8 cellular contexts compared by ENCODE assay signal in the genomic region with DNA sequence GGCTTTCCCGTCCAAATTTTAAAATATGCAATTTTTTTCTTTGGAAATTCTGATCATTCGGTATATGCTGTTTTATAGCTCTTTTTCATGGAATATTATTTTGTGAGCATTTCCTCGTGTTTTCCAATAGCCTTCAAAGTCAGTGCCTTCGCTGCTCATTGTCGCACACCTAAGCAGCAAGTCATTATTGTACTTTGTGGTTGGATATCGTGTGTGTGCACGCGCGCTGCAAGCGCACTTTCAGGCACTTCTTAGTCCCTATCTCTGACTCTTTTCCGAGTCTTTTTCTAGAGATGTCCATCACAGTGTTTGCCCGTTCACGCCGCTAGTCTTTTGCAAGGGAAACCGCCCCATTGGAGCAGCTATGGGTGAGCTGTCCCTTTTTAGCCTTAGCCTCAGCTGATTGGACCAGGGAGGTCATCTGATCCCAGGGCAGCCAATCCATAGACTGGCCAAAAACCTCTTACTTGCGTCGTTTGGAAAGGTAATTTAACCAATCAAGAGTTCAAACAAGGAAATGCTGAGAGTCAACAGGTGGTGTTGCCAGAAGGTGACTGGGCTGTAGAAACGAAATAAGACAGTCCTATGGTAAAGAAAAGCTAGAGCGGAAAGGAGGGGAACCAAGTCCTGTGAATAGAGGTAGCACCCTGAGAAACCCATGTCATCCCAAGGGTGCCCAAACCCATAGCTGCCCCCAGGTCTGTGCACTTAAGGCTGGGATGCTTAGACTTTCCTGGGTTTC. TPM values are rescaled to one million over a fixed set of nuclear protein-coding genes. Genes with fewer than 3 reads are reported as not detected.
DNase-seq lines count a peak whose midpoint lies in the region; ATAC-seq and TF ChIP-seq lines count a peak whose summit lies in the region.

No MANE protein-coding gene starts in this region.

- TSS peak; percentile 2 for BruUV-seq in mammary epithelial cell (replicated peaks; lab: Mats Ljungman, UMichigan)

- H3K4me1 ChIP-seq in DND-41 (ENCODE audit: insufficient read depth, low read length): peaks cover 27% of the 10 kb centered on the region
- H3K4me1 ChIP-seq in mammary epithelial cell (ENCODE audit: insufficient read depth, low read length): peaks cover 20% of the 10 kb centered on the region
- H3K4me1 ChIP-seq in gastrocnemius medialis: peaks cover 4 to 14% of the 10 kb centered on the region in 2 donors

- H3K27ac ChIP-seq in DND-41 (ENCODE audit: low read length) (peak overlapping the region; percentile 88), mammary epithelial cell (ENCODE audit: insufficient read depth, low read depth, low read length) (peak overlapping the region; percentile 48), gastrocnemius medialis (peak overlapping the region; percentile 77 to 89 (median 82))

- dilution Hi-C loops in mammary epithelial cell (cut with HindIII; ENCODE audit: low sequenced_read_pairs): loop anchor here (5.0 kb wide), 1 partner anchor 58 kb away; no protein-coding TSS in a partner anchor

- H2AFZ ChIP-seq in DND-41 (ENCODE audit: low read depth, low read length): peak overlapping the region; percentile 76
- H2AFZ ChIP-seq in mammary epithelial cell (ENCODE audit: low read depth, low read length): peak overlapping the region; percentile 71

- no peaks in the 10 kb centered on the region for H3K27me3 ChIP-seq in DND-41 (ENCODE audit: insufficient read depth, low read length, poor library complexity)
- H3K27me3 ChIP-seq in mammary epithelial cell (ENCODE audit: insufficient read depth, low read length): no peaks in the 10 kb centered on the region
- H3K27me3 ChIP-seq in gastrocnemius medialis: no peaks in the 10 kb centered on the region

- no peak for TF ChIP-seq CTCF in DND-41 (IDR thresholded peaks at IDR 0.05; ENCODE audit: borderline replicate concordance, extremely low read depth, low read length, poor library complexity, severe bottlenecking)
- peak in 1 of 2 donors; percentile 2 for TF ChIP-seq CTCF in mammary epithelial cell (conservative IDR thresholded peaks at IDR 0.05 in 1 of 2, IDR thresholded peaks at IDR 0.05 in 1 of 2; ENCODE audit: extremely low read depth in 1 of 2, insufficient read depth in 1 of 2, low read depth in 1 of 2, low read length in 2 of 2)
- TF ChIP-seq CTCF in gastrocnemius medialis (IDR thresholded peaks at IDR 0.05 in 4 of 5, conservative IDR thresholded peaks at IDR 0.05 in 1 of 5): peak in 2 of 5 experiments; percentile 12 to 29

- in situ Hi-C loops in mammary epithelial cell (cut with MboI; ENCODE audit: low sequenced_read_pairs in 2 of 2) (no loop called here), gastrocnemius medialis (cut with MboI; ENCODE audit: low sequenced_read_pairs in 4 of 4) (no loop called here)

- CTCF ChIA-PET in mammary epithelial cell (lab: Charles Lee; ENCODE audit: low non-redundant PET): no interaction called here

- DNase-seq in DND-41 (peak; percentile 50), HCEC 1CT (peak; percentile 89), NCI-H1417 treated with DMSO at 0.1 percent for 48 hours (lab: John Stamatoyannopoulos, UW) (peak; percentile 66), T1000 (lab: John Stamatoyannopoulos, UW) (peak; percentile 49), mammary epithelial cell (peak; percentile 26), gastrocnemius medialis (peak; percentile 63 to 79), 8988T (no peak)

- H3K9me3 ChIP-seq in DND-41 (ENCODE audit: insufficient read depth, low read length, severe bottlenecking) (no peaks in the 10 kb centered on the region), mammary epithelial cell (replicated peaks; ENCODE audit: insufficient read depth, low read length) (no peaks in the 10 kb centered on the region), gastrocnemius medialis (no peaks in the 10 kb centered on the region)

- 10% methylated on average over 19 of the region's 19 CpGs for WGBS in mammary epithelial cell (ENCODE audit: low coverage, missing lambda C conversion rate)

- ATAC-seq in DND-41 (ENCODE audit: insufficient read depth, low read depth): peak; percentile 25; the same call in 1 of the 3 replicates
- peak; percentile 90 to 93 for ATAC-seq in gastrocnemius medialis

- H3K4me2 ChIP-seq in DND-41 (ENCODE audit: insufficient read depth, low read length) (peak overlapping the region; percentile 91), mammary epithelial cell (ENCODE audit: insufficient read depth, low read depth, low read length) (peak overlapping the region; percentile 78)

- H3K79me2 ChIP-seq in DND-41 (ENCODE audit: insufficient read depth, low read length) (peaks cover 19% of the 10 kb centered on the region), mammary epithelial cell (ENCODE audit: insufficient read depth, low read length) (no peaks in the 10 kb centered on the region)

- H4K20me1 ChIP-seq in DND-41 (ENCODE audit: insufficient read depth, low read length) (no peaks in the 10 kb centered on the region; the same call in 1 of the 2 replicates), mammary epithelial cell (ENCODE audit: insufficient read depth, low read length) (no peaks in the 10 kb centered on the region)

- H3K9ac ChIP-seq in DND-41 (ENCODE audit: low read depth, low read length) (peak overlapping the region; percentile 80), mammary epithelial cell (ENCODE audit: insufficient read depth, low read length) (no peak overlapping the region)

- H3K4me3 ChIP-seq in DND-41 (ENCODE audit: low read depth in 1 of 2, low read length in 2 of 2) (peak overlapping the region; percentile 44 to 58), mammary epithelial cell (replicated peaks in 1 of 3; ENCODE audit: insufficient read depth in 1 of 3, low read depth in 2 of 3, low read length in 3 of 3) (peak overlapping the region; percentile 49 to 54 (median 50)), iPS-11a (ENCODE audit: low read depth, low read length) (peak overlapping the region; percentile 44), gastrocnemius medialis (peak overlapping the region; percentile 50 to 72 (median 64))

- intact Hi-C loops in mammary epithelial cell (cut with micrococcal nuclease) (loop anchor here (2.0 kb wide), 1 partner anchor 74 kb away; no protein-coding TSS in a partner anchor), gastrocnemius medialis (cut with DNase I; ENCODE audit: low total_unique reads) (loop anchor here (5.0 kb wide), 1 partner anchor 87 kb away; a partner anchor contains a TSS)

- no peak for TF ChIP-seq POLR2A in gastrocnemius medialis (IDR thresholded peaks at IDR 0.05)

- H3K36me3 ChIP-seq in DND-41 (ENCODE audit: insufficient read depth, low read length) (peaks cover 30% of the 10 kb centered on the region), mammary epithelial cell (ENCODE audit: insufficient read depth, low read length) (peaks cover 9% of the 10 kb centered on the region), gastrocnemius medialis (peaks cover 0 to 22% of the 10 kb centered on the region in 2 donors)

RNA-seq across cellular contexts. Expression of a gene that starts 0.7 kb away (rescaled TPM):
- total RNA-seq in mammary epithelial cell: 10 to 100 TPM; 11.9 to 12.0 TPM
- polyA plus RNA-seq in mammary epithelial cell: 22.3 TPM
- polyA minus RNA-seq in mammary epithelial cell: 7.1 TPM
- 10 to 100 TPM in 2 of 4 donors, 1 to 10 TPM in 2; 7.4 to 13.4 (median 10.7) TPM for total RNA-seq in gastrocnemius medialis
